In genomic region chr15:81029416-81030367, GRCh38 we compare ENCODE assay signal across 1 cellular context.
TF ChIP-seq lines count a peak whose summit lies in the region.

No MANE protein-coding gene starts in this region.

TF ChIP-seq in H1, 55 proteins besides CTCF, POLR2A, EP300 and RAD21:
- TF ChIP-seq BACH1 (IDR thresholded peaks at IDR 0.05; ENCODE audit: low read length) (peak; percentile 90), RXRA (IDR thresholded peaks at IDR 0.05; ENCODE audit: insufficient read depth, low read depth, low read length) (no peak), MAFK (IDR thresholded peaks at IDR 0.05; ENCODE audit: low read depth, low read length) (peak; percentile 94)
